In genomic region chr12:13666806-13667205, GRCh38 we compare ENCODE assay signal across 1 cellular context.
TF ChIP-seq lines count a peak whose summit lies in the region.

No MANE protein-coding gene starts in this region.

TF ChIP-seq in HepG2, 621 proteins besides CTCF, POLR2A, EP300 and RAD21 (continued from another document):
- no peak for TF ChIP-seq PHF21A (CRISPR knock-in tag; IDR thresholded peaks at IDR 0.05)
- no peak for TF ChIP-seq ZBTB3 (CRISPR knock-in tag; IDR thresholded peaks at IDR 0.05; ENCODE audit: borderline replicate concordance, low read depth)
- TF ChIP-seq, protein P1, sequence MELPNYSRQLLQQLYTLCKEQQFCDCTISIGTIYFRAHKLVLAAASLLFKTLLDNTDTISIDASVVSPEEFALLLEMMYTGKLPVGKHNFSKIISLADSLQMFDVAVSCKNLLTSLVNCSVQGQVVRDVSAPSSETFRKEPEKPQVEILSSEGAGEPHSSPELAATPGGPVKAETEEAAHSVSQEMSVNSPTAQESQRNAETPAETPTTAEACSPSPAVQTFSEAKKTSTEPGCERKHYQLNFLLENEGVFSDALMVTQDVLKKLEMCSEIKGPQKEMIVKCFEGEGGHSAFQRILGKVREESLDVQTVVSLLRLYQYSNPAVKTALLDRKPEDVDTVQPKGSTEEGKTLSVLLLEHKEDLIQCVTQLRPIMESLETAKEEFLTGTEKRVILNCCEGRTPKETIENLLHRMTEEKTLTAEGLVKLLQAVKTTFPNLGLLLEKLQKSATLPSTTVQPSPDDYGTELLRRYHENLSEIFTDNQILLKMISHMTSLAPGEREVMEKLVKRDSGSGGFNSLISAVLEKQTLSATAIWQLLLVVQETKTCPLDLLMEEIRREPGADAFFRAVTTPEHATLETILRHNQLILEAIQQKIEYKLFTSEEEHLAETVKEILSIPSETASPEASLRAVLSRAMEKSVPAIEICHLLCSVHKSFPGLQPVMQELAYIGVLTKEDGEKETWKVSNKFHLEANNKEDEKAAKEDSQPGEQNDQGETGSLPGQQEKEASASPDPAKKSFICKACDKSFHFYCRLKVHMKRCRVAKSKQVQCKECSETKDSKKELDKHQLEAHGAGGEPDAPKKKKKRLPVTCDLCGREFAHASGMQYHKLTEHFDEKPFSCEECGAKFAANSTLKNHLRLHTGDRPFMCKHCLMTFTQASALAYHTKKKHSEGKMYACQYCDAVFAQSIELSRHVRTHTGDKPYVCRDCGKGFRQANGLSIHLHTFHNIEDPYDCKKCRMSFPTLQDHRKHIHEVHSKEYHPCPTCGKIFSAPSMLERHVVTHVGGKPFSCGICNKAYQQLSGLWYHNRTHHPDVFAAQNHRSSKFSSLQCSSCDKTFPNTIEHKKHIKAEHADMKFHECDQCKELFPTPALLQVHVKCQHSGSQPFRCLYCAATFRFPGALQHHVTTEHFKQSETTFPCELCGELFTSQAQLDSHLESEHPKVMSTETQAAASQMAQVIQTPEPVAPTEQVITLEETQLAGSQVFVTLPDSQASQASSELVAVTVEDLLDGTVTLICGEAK (IDR thresholded peaks at IDR 0.05) = no peak
- TF ChIP-seq, protein P1 (CRISPR knock-in tag; IDR thresholded peaks at IDR 0.05) = no peak
- no peak for TF ChIP-seq GTF3A (CRISPR knock-in tag; conservative IDR thresholded peaks at IDR 0.05)
- no peak for TF ChIP-seq HBP1 (CRISPR knock-in tag; IDR thresholded peaks at IDR 0.05; ENCODE audit: low read depth)
- TF ChIP-seq ZNF484 (CRISPR knock-in tag; IDR thresholded peaks at IDR 0.05; ENCODE audit: borderline replicate concordance, low read depth) = no peak
- TF ChIP-seq TCF7 (IDR thresholded peaks at IDR 0.05; ENCODE audit: low read depth) = no peak
- TF ChIP-seq NR2F1 (CRISPR knock-in tag; IDR thresholded peaks at IDR 0.05) = no peak
- TF ChIP-seq, protein P2, sequence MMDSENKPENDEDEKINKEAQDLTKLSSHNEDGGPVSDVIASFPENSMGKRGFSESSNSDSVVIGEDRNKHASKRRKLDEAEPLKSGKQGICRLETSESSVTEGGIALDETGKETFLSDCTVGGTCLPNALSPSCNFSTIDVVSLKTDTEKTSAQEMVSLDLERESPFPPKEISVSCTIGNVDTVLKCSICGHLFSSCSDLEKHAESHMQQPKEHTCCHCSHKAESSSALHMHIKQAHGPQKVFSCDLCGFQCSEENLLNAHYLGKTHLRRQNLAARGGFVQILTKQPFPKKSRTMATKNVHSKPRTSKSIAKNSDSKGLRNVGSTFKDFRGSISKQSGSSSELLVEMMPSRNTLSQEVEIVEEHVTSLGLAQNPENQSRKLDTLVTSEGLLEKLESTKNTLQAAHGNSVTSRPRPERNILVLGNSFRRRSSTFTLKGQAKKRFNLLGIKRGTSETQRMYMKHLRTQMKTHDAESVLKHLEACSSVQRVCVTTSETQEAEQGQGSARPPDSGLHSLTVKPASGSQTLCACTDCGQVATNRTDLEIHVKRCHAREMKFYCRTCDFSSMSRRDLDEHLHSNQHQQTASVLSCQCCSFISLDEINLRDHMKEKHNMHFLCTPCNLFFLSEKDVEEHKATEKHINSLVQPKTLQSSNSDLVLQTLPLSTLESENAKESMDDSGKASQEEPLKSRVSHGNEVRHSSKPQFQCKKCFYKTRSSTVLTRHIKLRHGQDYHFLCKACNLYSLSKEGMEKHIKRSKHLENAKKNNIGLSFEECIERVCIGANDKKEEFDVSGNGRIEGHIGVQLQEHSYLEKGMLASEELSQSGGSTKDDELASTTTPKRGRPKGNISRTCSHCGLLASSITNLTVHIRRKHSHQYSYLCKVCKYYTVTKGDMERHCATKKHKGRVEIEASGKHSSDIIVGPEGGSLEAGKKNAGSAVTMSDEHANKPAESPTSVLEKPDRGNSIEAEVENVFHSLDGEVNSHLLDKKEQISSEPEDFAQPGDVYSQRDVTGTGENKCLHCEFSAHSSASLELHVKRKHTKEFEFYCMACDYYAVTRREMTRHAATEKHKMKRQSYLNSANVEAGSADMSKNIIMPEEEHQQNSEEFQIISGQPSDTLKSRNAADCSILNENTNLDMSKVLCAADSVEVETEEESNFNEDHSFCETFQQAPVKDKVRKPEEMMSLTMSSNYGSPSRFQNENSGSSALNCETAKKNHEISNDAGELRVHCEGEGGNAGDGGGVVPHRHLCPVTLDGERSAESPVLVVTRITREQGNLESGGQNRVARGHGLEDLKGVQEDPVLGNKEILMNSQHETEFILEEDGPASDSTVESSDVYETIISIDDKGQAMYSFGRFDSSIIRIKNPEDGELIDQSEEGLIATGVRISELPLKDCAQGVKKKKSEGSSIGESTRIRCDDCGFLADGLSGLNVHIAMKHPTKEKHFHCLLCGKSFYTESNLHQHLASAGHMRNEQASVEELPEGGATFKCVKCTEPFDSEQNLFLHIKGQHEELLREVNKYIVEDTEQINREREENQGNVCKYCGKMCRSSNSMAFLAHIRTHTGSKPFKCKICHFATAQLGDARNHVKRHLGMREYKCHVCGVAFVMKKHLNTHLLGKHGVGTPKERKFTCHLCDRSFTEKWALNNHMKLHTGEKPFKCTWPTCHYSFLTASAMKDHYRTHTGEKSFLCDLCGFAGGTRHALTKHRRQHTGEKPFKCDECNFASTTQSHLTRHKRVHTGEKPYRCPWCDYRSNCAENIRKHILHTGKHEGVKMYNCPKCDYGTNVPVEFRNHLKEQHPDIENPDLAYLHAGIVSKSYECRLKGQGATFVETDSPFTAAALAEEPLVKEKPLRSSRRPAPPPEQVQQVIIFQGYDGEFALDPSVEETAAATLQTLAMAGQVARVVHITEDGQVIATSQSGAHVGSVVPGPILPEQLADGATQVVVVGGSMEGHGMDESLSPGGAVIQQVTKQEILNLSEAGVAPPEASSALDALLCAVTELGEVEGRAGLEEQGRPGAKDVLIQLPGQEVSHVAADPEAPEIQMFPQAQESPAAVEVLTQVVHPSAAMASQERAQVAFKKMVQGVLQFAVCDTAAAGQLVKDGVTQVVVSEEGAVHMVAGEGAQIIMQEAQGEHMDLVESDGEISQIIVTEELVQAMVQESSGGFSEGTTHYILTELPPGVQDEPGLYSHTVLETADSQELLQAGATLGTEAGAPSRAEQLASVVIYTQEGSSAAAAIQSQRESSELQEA (CRISPR knock-in tag; IDR thresholded peaks at IDR 0.05; ENCODE audit: not compliant biosample characterization) = no peak
- TF ChIP-seq TOE1 (CRISPR knock-in tag; IDR thresholded peaks at IDR 0.05) = no peak
- TF ChIP-seq, protein P3, sequence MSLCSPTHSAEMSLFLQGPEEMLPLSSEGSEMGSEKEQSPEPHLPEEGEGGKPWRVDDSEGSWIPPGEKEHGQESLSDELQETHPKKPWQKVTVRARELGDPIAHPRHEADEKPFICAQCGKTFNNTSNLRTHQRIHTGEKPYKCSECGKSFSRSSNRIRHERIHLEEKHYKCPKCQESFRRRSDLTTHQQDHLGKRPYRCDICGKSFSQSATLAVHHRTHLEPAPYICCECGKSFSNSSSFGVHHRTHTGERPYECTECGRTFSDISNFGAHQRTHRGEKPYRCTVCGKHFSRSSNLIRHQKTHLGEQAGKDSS (CRISPR knock-in tag; IDR thresholded peaks at IDR 0.05; ENCODE audit: borderline replicate concordance, low read depth) = no peak
- no peak for TF ChIP-seq SIN3A (IDR thresholded peaks at IDR 0.05; ENCODE audit: borderline replicate concordance, low read depth, low read length)
- no peak for TF ChIP-seq MAFG (CRISPR knock-in tag; IDR thresholded peaks at IDR 0.05)
- no peak for TF ChIP-seq CREB1 (IDR thresholded peaks at IDR 0.05)
- no peak for TF ChIP-seq CREB1 (CRISPR knock-in tag; IDR thresholded peaks at IDR 0.05)
- TF ChIP-seq SP2 (CRISPR knock-in tag; IDR thresholded peaks at IDR 0.05) = no peak
- TF ChIP-seq AFF4 (CRISPR knock-in tag; IDR thresholded peaks at IDR 0.05) = no peak
